Comparison of ENCODE assay signal across 20 cellular contexts in genomic region chr2:210768329-210768910, GRCh38.
DNase-seq lines count a peak whose midpoint lies in the region; TF ChIP-seq lines count a peak whose summit lies in the region.
"Had no signal": no experiment of that assay in that cellular context is flagged by ENCODE, and none has a peak within 500 bp of the region (broad histone marks: within the 10 kb centered on the region; RNA-seq: fewer than 3 reads in every experiment).

No MANE protein-coding gene starts in this region.

- H3K4me1 ChIP-seq in SJCRH30, result peaks cover 1% of the 10 kb centered on the region
- H3K4me1 ChIP-seq: BLaER1 had no signal

- no peak overlapping the region for H3K4me3 Mint-ChIP-seq in nephron progenitor cell
- H3K4me3 Mint-ChIP-seq in CD14-positive monocyte, result no peak overlapping the region
- H3K4me3 Mint-ChIP-seq: CD8-positive, alpha-beta T cell; T-helper 1 cell treated with Interleukin-12 subunit alpha and Interleukin-12 subunit beta and Interleukin-4 antibody, amounts not matched to agents 30 μg/mL and 1 μg/mL, for 36 hours had no signal

- intact Hi-C loops in CD14-positive monocyte (cut with micrococcal nuclease), result no loop called here

- H3K4me1 Mint-ChIP-seq in nephron progenitor cell (peaks cover 6% of the 10 kb centered on the region), CD14-positive monocyte (no peaks in the 10 kb centered on the region)

- H3K27me3 Mint-ChIP-seq in nephron progenitor cell (ENCODE audit: low read depth, poor library complexity), result no peaks in the 10 kb centered on the region
- H3K27me3 Mint-ChIP-seq in CD14-positive monocyte (ENCODE audit: low read depth in 3 of 3), result no peaks in the 10 kb centered on the region

- H3K27ac ChIP-seq in SJCRH30, result no peak overlapping the region
- no peak overlapping the region for H3K27ac ChIP-seq in RWPE1
- H3K27ac ChIP-seq: BLaER1, HL-60 had no signal

- H3K36me3 Mint-ChIP-seq in nephron progenitor cell (ENCODE audit: low read depth), result no peaks in the 10 kb centered on the region
- H3K36me3 Mint-ChIP-seq in CD14-positive monocyte, result no peaks in the 10 kb centered on the region
- H3K36me3 Mint-ChIP-seq: CD8-positive, alpha-beta T cell had no signal

- H3K9me3 Mint-ChIP-seq in nephron progenitor cell (peaks cover 18% of the 10 kb centered on the region), CD14-positive monocyte (peaks cover 0 to 9% (median 5%) of the 10 kb centered on the region in 7 donors)

- CTCF ChIA-PET in RWPE1 (lab: Yijun Ruan, JAX), result no interaction called here

- no peak overlapping the region for H3K4me3 ChIP-seq in SJCRH30
- H3K4me3 ChIP-seq: BLaER1, HAP-1 had no signal

- no peaks in the 10 kb centered on the region for H3K36me3 ChIP-seq in SJCRH30
- H3K36me3 ChIP-seq: BLaER1, HAP-1 had no signal

- TF ChIP-seq CTCF in nephron progenitor cell (IDR thresholded peaks at IDR 0.05) (no peak), RWPE1 (conservative IDR thresholded peaks at IDR 0.05; ENCODE audit: low read depth) (no peak), CD14-positive monocyte (IDR thresholded peaks at IDR 0.05) (no peak)

- 0 out of 2 replicates have a peak, but pooled peaks cover 3% of the 10 kb centered on the region for H3K9me3 ChIP-seq in SJCRH30 (replicated peaks)
- H3K9me3 ChIP-seq: HAP-1 had no signal

- peak overlapping the region; percentile 29 for H3K27ac Mint-ChIP-seq in nephron progenitor cell
- H3K27ac Mint-ChIP-seq in CD14-positive monocyte, result no peak overlapping the region
- H3K27ac Mint-ChIP-seq: CD8-positive, alpha-beta T cell; T-helper 1 cell treated with Interleukin-12 subunit alpha and Interleukin-12 subunit beta and Interleukin-4 antibody, amounts not matched to agents 30 μg/mL and 1 μg/mL, for 36 hours had no signal

- DNase-seq in ELF-1 (ENCODE audit: low read depth, low spot score), result peak; percentile 82
- DNase-seq in NCI-H1417 treated with DMSO at 0.1 percent for 48 hours (lab: John Stamatoyannopoulos, UW), result peak; percentile 17
- DNase-seq in SJCRH30, result peak; percentile 8 to 54
- no peak for DNase-seq in nephron progenitor cell
- DNase-seq in RWPE1 (ENCODE audit: low spot score), result no peak
- DNase-seq in AG08395 (ENCODE audit: low spot score), result no peak
- DNase-seq in cerebellum (ENCODE audit: low spot score), result no peak
- no peak for DNase-seq in CD14-positive monocyte (ENCODE audit: low spot score)
- DNase-seq: CD8-positive, alpha-beta T cell; DMS153; GDM1; KBM-7; NCI-H1092 treated with DMSO at 0.1 percent for 48 hours; NCI-H1694 treated with DMSO at 0.1 percent for 48 hours; NCI-H524 treated with DMSO at 0.1 percent for 48 hours; Right ventricle myocardium superior had no signal

- POLR2A ChIA-PET in RWPE1 (lab: Yijun Ruan, JAX; ENCODE audit: low non-redundant PET), result no interaction called here

- no peaks in the 10 kb centered on the region for H3K27me3 ChIP-seq in SJCRH30
- H3K27me3 ChIP-seq: BLaER1 had no signal

Comparison
In these comparisons a context has a peak if more than half of its experiments do, and no peak if none do; other contexts are left out.
1. DNase-seq: peak in ELF-1 (single experiment), NCI-H1417 treated with DMSO at 0.1 percent for 48 hours (single experiment) and SJCRH30 (2 of 2); none in nephron progenitor cell (single experiment), RWPE1 (single experiment), AG08395 (single experiment), cerebellum (single experiment) and CD14-positive monocyte (single experiment).